Comparison of ENCODE assay signal across 1 cellular context in the genomic region with DNA sequence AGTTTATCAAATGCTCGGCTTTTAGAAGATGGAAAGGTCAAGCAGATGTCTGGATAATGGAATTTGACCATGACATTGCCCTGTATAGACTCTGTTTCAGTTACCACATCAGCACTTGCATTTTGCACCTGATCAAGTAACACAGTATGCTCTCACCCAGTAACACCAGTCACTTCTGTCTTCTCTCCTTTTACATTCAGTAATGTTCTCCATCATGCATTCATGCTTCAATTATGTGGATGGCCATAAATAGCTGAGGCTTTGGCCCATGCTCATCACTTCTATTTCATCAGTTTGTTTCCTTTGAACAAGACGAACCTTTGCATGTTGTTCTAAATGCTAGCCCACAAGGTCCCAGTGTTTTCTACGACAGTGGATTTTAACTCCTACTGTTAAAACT.
TF ChIP-seq lines count a peak whose summit lies in the region.

No MANE protein-coding gene starts in this region.

TF ChIP-seq in WTC11, 78 proteins besides CTCF, POLR2A, EP300 and RAD21 (continued from another document):
- TF ChIP-seq, protein P1, sequence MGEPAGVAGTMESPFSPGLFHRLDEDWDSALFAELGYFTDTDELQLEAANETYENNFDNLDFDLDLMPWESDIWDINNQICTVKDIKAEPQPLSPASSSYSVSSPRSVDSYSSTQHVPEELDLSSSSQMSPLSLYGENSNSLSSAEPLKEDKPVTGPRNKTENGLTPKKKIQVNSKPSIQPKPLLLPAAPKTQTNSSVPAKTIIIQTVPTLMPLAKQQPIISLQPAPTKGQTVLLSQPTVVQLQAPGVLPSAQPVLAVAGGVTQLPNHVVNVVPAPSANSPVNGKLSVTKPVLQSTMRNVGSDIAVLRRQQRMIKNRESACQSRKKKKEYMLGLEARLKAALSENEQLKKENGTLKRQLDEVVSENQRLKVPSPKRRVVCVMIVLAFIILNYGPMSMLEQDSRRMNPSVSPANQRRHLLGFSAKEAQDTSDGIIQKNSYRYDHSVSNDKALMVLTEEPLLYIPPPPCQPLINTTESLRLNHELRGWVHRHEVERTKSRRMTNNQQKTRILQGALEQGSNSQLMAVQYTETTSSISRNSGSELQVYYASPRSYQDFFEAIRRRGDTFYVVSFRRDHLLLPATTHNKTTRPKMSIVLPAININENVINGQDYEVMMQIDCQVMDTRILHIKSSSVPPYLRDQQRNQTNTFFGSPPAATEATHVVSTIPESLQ (CRISPR knock-in tag; IDR thresholded peaks at IDR 0.05) = no peak
- TF ChIP-seq NR3C1 (CRISPR knock-in tag; conservative IDR thresholded peaks at IDR 0.05; ENCODE audit: low read depth) (no peak), TEAD4 (CRISPR knock-in tag; IDR thresholded peaks at IDR 0.05) (no peak), OVOL2 (CRISPR knock-in tag; IDR thresholded peaks at IDR 0.05; ENCODE audit: borderline replicate concordance) (no peak)
